ENCODE assay signal across 8 cellular contexts in genomic region chr5:10564838-10565784, GRCh38.
DNase-seq lines count a peak whose midpoint lies in the region; ATAC-seq and TF ChIP-seq lines count a peak whose summit lies in the region.

No MANE protein-coding gene starts in this region.

- peak overlapping the region; percentile 74 for H3K27ac Mint-ChIP-seq in T-helper 2 cell treated with Interferon-gamma antibody and Interleukin-4, amounts not matched to agents 5 μg/mL and 100 μg/mL, for 36 hours

- no peaks in the 10 kb centered on the region for H3K9me3 Mint-ChIP-seq in T-helper 2 cell treated with Interferon-gamma antibody and Interleukin-4, amounts not matched to agents 5 μg/mL and 100 μg/mL, for 36 hours

- peaks cover 58% of the 10 kb centered on the region in 2 experiments for H3K4me1 ChIP-seq in neutrophil (ENCODE audit: control insufficient read depth in 1 of 2, insufficient read depth in 1 of 2, low read depth in 1 of 2, low read length in 1 of 2)

- no peaks in the 10 kb centered on the region for H3K9me3 ChIP-seq in neutrophil

- H3K27me3 Mint-ChIP-seq in T-helper 2 cell treated with Interferon-gamma antibody and Interleukin-4, amounts not matched to agents 5 μg/mL and 100 μg/mL, for 36 hours (ENCODE audit: low read depth): peaks cover 18% of the 10 kb centered on the region

- peak; percentile 41 for DNase-seq in NCI-H82 (lab: John Stamatoyannopoulos, UW)
- DNase-seq in NCI-H82 treated with DMSO at 0.1 percent for 48 hours (lab: John Stamatoyannopoulos, UW; ENCODE audit: unreplicated experiment): no peak
- peak; percentile 33 for DNase-seq in T-helper 2 cell treated with Interferon-gamma antibody and Interleukin-4, amounts not matched to agents 5 μg/mL and 100 μg/mL, for 36 hours (ENCODE audit: low spot score)
- DNase-seq in fibroblast of mammary gland (ENCODE audit: low read depth): no peak

- peaks cover 21% of the 10 kb centered on the region for H3K4me1 Mint-ChIP-seq in T-helper 2 cell treated with Interferon-gamma antibody and Interleukin-4, amounts not matched to agents 5 μg/mL and 100 μg/mL, for 36 hours (ENCODE audit: low read depth)

- H3K27me3 ChIP-seq in neutrophil: no peaks in the 10 kb centered on the region

- H3K4me3 Mint-ChIP-seq in T-helper 2 cell treated with Interferon-gamma antibody and Interleukin-4, amounts not matched to agents 5 μg/mL and 100 μg/mL, for 36 hours: peak overlapping the region; percentile 86

- ATAC-seq in HG03442 (IDR thresholded peaks at IDR 0.05; ENCODE audit: unreplicated experiment) (no peak), HG03520 (IDR thresholded peaks at IDR 0.05; ENCODE audit: unreplicated experiment) (no peak), GM21786 (IDR thresholded peaks at IDR 0.05; ENCODE audit: unreplicated experiment) (no peak)

- peak overlapping the region; percentile 80 for H3K27ac ChIP-seq in neutrophil

- no peak for TF ChIP-seq CTCF in fibroblast of mammary gland (conservative IDR thresholded peaks at IDR 0.05; ENCODE audit: control insufficient read depth, insufficient read depth, low read depth, low read length)
- no peak for TF ChIP-seq CTCF in neutrophil (IDR thresholded peaks at IDR 0.05)

- H3K4me3 ChIP-seq in fibroblast of mammary gland (ENCODE audit: control insufficient read depth, low read depth, low read length) (peak overlapping the region; percentile 78), neutrophil (ENCODE audit: low read depth in 1 of 2, low read length in 1 of 2) (peak overlapping the region; percentile 84 to 88)

- H3K36me3 Mint-ChIP-seq in T-helper 2 cell treated with Interferon-gamma antibody and Interleukin-4, amounts not matched to agents 5 μg/mL and 100 μg/mL, for 36 hours (ENCODE audit: low read depth): no peaks in the 10 kb centered on the region

- H3K36me3 ChIP-seq in neutrophil: no peaks in the 10 kb centered on the region

Comparison
In these comparisons a context has a peak if more than half of its experiments do, and no peak if none do; other contexts are left out.
1. DNase-seq: peak in NCI-H82 (single experiment) and T-helper 2 cell treated with Interferon-gamma antibody and Interleukin-4, amounts not matched to agents 5 μg/mL and 100 μg/mL, for 36 hours (single experiment); none in NCI-H82 treated with DMSO at 0.1 percent for 48 hours (single experiment) and fibroblast of mammary gland (single experiment).